In genomic region chr20:31573555-31574295, GRCh38 we compare ENCODE assay signal across 1 cellular context.
TF ChIP-seq lines count a peak whose summit lies in the region.

No MANE protein-coding gene starts in this region.

TF ChIP-seq in PFSK-1, 5 proteins besides CTCF, POLR2A, EP300 and RAD21 (continued from another document):
- no peak for TF ChIP-seq REST (IDR thresholded peaks at IDR 0.05; ENCODE audit: insufficient read depth in 1 of 2, low read depth in 2 of 2, low read length in 2 of 2)
- TF ChIP-seq POLR2AphosphoS5 (IDR thresholded peaks at IDR 0.05; ENCODE audit: low read depth, low read length) = peak; percentile 47
